ENCODE assay signal across 8 cellular contexts in genomic region chr22:30667486-30668305, GRCh38. TPM values are rescaled to one million over a fixed set of nuclear protein-coding genes. Genes with fewer than 3 reads are reported as not detected.
DNase-seq lines count a peak whose midpoint lies in the region; ATAC-seq, FAIRE-seq and TF ChIP-seq lines count a peak whose summit lies in the region.

Gene DUSP18 (minus strand): TSS chr22:30667875. CDS start chr22:30664003, 3,872 bp downstream.

- WGBS in heart right ventricle, 2 donors = 0% methylated on average over 67 to 72 of the region's 72 CpGs
- WGBS in upper lobe of left lung, 2 donors = 0 to 1% methylated on average over 16 to 45 of the region's 72 CpGs

- DNase-seq in GM12891 (ENCODE audit: insufficient read length, low spot score) (peak; percentile 99), NCI-H1436 treated with DMSO at 0.1 percent for 48 hours (lab: John Stamatoyannopoulos, UW) (peak; percentile 65), T-helper 1 cell (peak; percentile 86 to 92 (median 90)), amniotic epithelial cell (ENCODE audit: low read depth) (peak; percentile 70), heart right ventricle (peak; percentile 92 to 96), posterior cingulate gyrus (peak; percentile 85 to 98 (median 94)), upper lobe of left lung (peak; percentile 97 to 99)

- peaks cover 0 to 22% (median 16%) of the 10 kb centered on the region in 9 donors for H3K4me1 ChIP-seq in heart right ventricle
- H3K4me1 ChIP-seq in upper lobe of left lung = peaks cover 10 to 36% (median 21%) of the 10 kb centered on the region in 4 donors

- TF ChIP-seq CTCF in heart right ventricle (IDR thresholded peaks at IDR 0.05) (peak; percentile 10 to 48 (median 41)), upper lobe of left lung (IDR thresholded peaks at IDR 0.05) (peak in 5 of 6 experiments; percentile 45 to 90 (median 72))

- no peaks in the 10 kb centered on the region for H3K9me3 ChIP-seq in heart right ventricle
- H3K9me3 ChIP-seq in upper lobe of left lung = no peaks in the 10 kb centered on the region

- intact Hi-C loops in heart right ventricle (cut with DNase I) = loop anchor here in 2 of 10 donors (1.0 to 2.0 kb wide), 2 partner anchors 32 to 33 kb away; partner anchors contain the start of gene SLC35E4 (in 2 of the 2)
- intact Hi-C loops in posterior cingulate gyrus (cut with DNase I) = no loop called here

- TF ChIP-seq POLR2A in GM12891 (IDR thresholded peaks at IDR 0.05; ENCODE audit: low read depth, low read length) (no peak), upper lobe of left lung (IDR thresholded peaks at IDR 0.05) (peak in 3 of 4 donors; percentile 38 to 75 (median 59))

- H3K4me3 ChIP-seq in heart right ventricle (peak within 1 kb of the TSS; percentile 54 to 96 (median 86)), upper lobe of left lung (peak within 1 kb of the TSS; percentile 29 to 85 (median 76))

- peak within 1 kb of the TSS in 7 of 10 donors; percentile 28 to 83 (median 56) for H3K27ac ChIP-seq in heart right ventricle
- H3K27ac ChIP-seq in upper lobe of left lung = peak within 1 kb of the TSS; percentile 50 to 80 (median 70)

- ATAC-seq in HG02798 (IDR thresholded peaks at IDR 0.05; ENCODE audit: poor library complexity, unreplicated experiment) (peak; percentile 94), heart right ventricle (peak; percentile 99 to 100 (median 99)), upper lobe of left lung (ENCODE audit: low FRiP score in 2 of 2) (peak; percentile 97 to 98)

- H3K27me3 ChIP-seq in heart right ventricle (peaks cover 0 to 9% (median 0%) of the 10 kb centered on the region in 7 donors), upper lobe of left lung (no peaks in the 10 kb centered on the region)

- H3K36me3 ChIP-seq in heart right ventricle = peaks cover 0 to 20% (median 6%) of the 10 kb centered on the region in 9 donors
- H3K36me3 ChIP-seq in upper lobe of left lung = peaks cover 0 to 12% (median 10%) of the 10 kb centered on the region in 4 donors

- peak; percentile 98 for FAIRE-seq in GM12891 (lab: Jason Lieb, UNC)

- no peak for TF ChIP-seq EP300 in upper lobe of left lung (IDR thresholded peaks at IDR 0.05)

TF ChIP-seq in GM12891, 5 proteins besides CTCF, POLR2A, EP300 and RAD21:
- peak; percentile 40 for TF ChIP-seq SPI1 (IDR thresholded peaks at IDR 0.05; ENCODE audit: low read depth, low read length)
- no peak for TF ChIP-seq POLR2AphosphoS5 (IDR thresholded peaks at IDR 0.05; ENCODE audit: low read depth, low read length)

RNA-seq across cellular contexts. Expression of gene DUSP18, which starts in this region (rescaled TPM):
- 3.1 TPM for polyA plus RNA-seq in GM12891 (2012; ENCODE audit: low read depth, missing spikeins)
- total RNA-seq in heart right ventricle (1 to 10 TPM; 1.5 to 6.3 (median 2.8) TPM), upper lobe of left lung (10 to 100 TPM; 13.0 to 40.9 (median 29.4) TPM)
- 1 to 10 TPM; 1.6 to 2.3 TPM for polyA plus RNA-seq in heart right ventricle

Comparison
In these comparisons a context has a peak if more than half of its experiments do, and no peak if none do; other contexts are left out.
1. Peak in every context shown above with its lines: DNase-seq, ATAC-seq, H3K4me3 ChIP-seq and H3K27ac ChIP-seq.